In genomic region chr1:214019499-214019898, GRCh38 we compare ENCODE assay signal across 15 cellular contexts.
DNase-seq lines count a peak whose midpoint lies in the region; TF ChIP-seq lines count a peak whose summit lies in the region.
"Had no signal": no experiment of that assay in that cellular context is flagged by ENCODE, and none has a peak within 500 bp of the region (broad histone marks: within the 10 kb centered on the region; RNA-seq: fewer than 3 reads in every experiment).

No MANE protein-coding gene starts in this region.

- H3K27ac ChIP-seq in HEK293 (ENCODE audit: extremely low read depth, low read depth, low read length) (no peak overlapping the region), coronary artery (no peak overlapping the region), MM.1S (ENCODE audit: low read length) (no peak overlapping the region)
- H3K27ac ChIP-seq: SJCRH30, tibial artery, WERI-Rb-1 had no signal

- CTCF ChIA-PET in HEK293 (lab: Yijun Ruan, JAX): no interaction called here

- no peak overlapping the region for H3K9ac ChIP-seq in MM.1S (ENCODE audit: low read length)

- no peak overlapping the region for H3K4me3 ChIP-seq in HEK293 (ENCODE audit: low read depth, low read length)
- no peak overlapping the region for H3K4me3 ChIP-seq in coronary artery
- no peak overlapping the region for H3K4me3 ChIP-seq in MM.1S (ENCODE audit: low read length)
- no peak overlapping the region for H3K4me3 ChIP-seq in foreskin fibroblast (ENCODE audit: low read depth in 1 of 2, low read length in 2 of 2)
- H3K4me3 ChIP-seq: SJCRH30, tibial artery had no signal

- TF ChIP-seq CTCF in HEK293 (tag by site-specific recombination; IDR thresholded peaks at IDR 0.05): no peak
- no peak for TF ChIP-seq CTCF in coronary artery (IDR thresholded peaks at IDR 0.05)
- no peak for TF ChIP-seq CTCF in MM.1S (IDR thresholded peaks at IDR 0.05; ENCODE audit: low read length)
- TF ChIP-seq CTCF in foreskin fibroblast (IDR thresholded peaks at IDR 0.05; ENCODE audit: low read depth, low read length): no peak

- no peaks in the 10 kb centered on the region for H3K27me3 ChIP-seq in MM.1S (replicated peaks; ENCODE audit: insufficient read depth, low read length)
- H3K27me3 ChIP-seq: SJCRH30, tibial artery had no signal

- H2AFZ ChIP-seq in MM.1S (ENCODE audit: low read length): no peak overlapping the region

- no peaks in the 10 kb centered on the region for H3K9me2 ChIP-seq in MM.1S (replicated peaks; ENCODE audit: insufficient read depth, low read length)

- H3K9me3 ChIP-seq in HEK293 (ENCODE audit: control insufficient read depth, insufficient read depth, low read depth, low read length) (no peaks in the 10 kb centered on the region), MM.1S (replicated peaks; ENCODE audit: insufficient read depth, low read length) (no peaks in the 10 kb centered on the region)
- H3K9me3 ChIP-seq: SJCRH30, tibial artery had no signal

- POLR2A ChIA-PET in HEK293 (lab: Yijun Ruan, JAX): no interaction called here

- no peaks in the 10 kb centered on the region for H3F3A ChIP-seq in MM.1S (ENCODE audit: insufficient read depth, low read length)

- H3K4me2 ChIP-seq in MM.1S (ENCODE audit: low read depth, low read length): no peak overlapping the region

- H4K20me1 ChIP-seq in MM.1S (ENCODE audit: insufficient read depth, low read length): no peaks in the 10 kb centered on the region

- H3K79me2 ChIP-seq in MM.1S (ENCODE audit: low read length): no peaks in the 10 kb centered on the region

- H3K36me3 ChIP-seq in HEK293 (ENCODE audit: control insufficient read depth in 2 of 2, insufficient read depth in 1 of 2, low read length in 2 of 2): peaks cover 0 to 18% of the 10 kb centered on the region in 2 experiments; a peak in 1 of 3 replicates
- H3K36me3 ChIP-seq in MM.1S (replicated peaks; ENCODE audit: insufficient read depth, low read length): no peaks in the 10 kb centered on the region
- H3K36me3 ChIP-seq: tibial artery had no signal

- peaks cover 5% of the 10 kb centered on the region; the same call in 1 of the 2 replicates for H3K4me1 ChIP-seq in HEK293 (ENCODE audit: control insufficient read depth, insufficient read depth, low read length)
- H3K4me1 ChIP-seq in MM.1S (ENCODE audit: low read length): 0 out of 2 replicates have a peak, but pooled peaks cover 4% of the 10 kb centered on the region
- H3K4me1 ChIP-seq: tibial artery had no signal

- DNase-seq in Ammon's horn (ENCODE audit: low spot score) (peak; percentile 57), NCI-H345 treated with DMSO at 0.1 percent for 48 hours (lab: John Stamatoyannopoulos, UW; ENCODE audit: unreplicated experiment) (peak; percentile 44), globus pallidus (ENCODE audit: low spot score) (peak; percentile 71), NOMO-1 treated with DMSO at 0.1 percent for 48 hours (lab: John Stamatoyannopoulos, UW; ENCODE audit: unreplicated experiment) (no peak), coronary artery (ENCODE audit: low spot score) (no peak), MM.1S (no peak), foreskin fibroblast (no peak)
- DNase-seq: amniotic stem cell; CD8-positive, alpha-beta T cell; DMS79; effector memory CD4-positive, alpha-beta T cell; tibial artery; WERI-Rb-1 had no signal

TF ChIP-seq in HEK293, 187 proteins besides CTCF, POLR2A, EP300 and RAD21:
- no peak for TF ChIP-seq ZNF302 (tag by site-specific recombination; IDR thresholded peaks at IDR 0.05; ENCODE audit: low read depth)
- TF ChIP-seq ATF2 (tag by site-specific recombination; IDR thresholded peaks at IDR 0.05; ENCODE audit: low read depth): 0 out of 2 replicates have a peak, but pooled peaks have one; percentile 21
TF ChIP-seq in HEK293: peak in this region for 1.

Comparison
In these comparisons a context has a peak if more than half of its experiments do, and no peak if none do; other contexts are left out.
1. DNase-seq: peak in Ammon's horn (single experiment), NCI-H345 treated with DMSO at 0.1 percent for 48 hours (single experiment) and globus pallidus (single experiment); none in NOMO-1 treated with DMSO at 0.1 percent for 48 hours (single experiment), coronary artery (single experiment), MM.1S (single experiment) and foreskin fibroblast (0 of 2).